In genomic region chr2:69311017-69311416, GRCh38 we compare ENCODE assay signal across 29 cellular contexts.
DNase-seq lines count a peak whose midpoint lies in the region; ATAC-seq, FAIRE-seq and TF ChIP-seq lines count a peak whose summit lies in the region.
"Had no signal": no experiment of that assay in that cellular context is flagged by ENCODE, and none has a peak within 500 bp of the region (broad histone marks: within the 10 kb centered on the region; RNA-seq: fewer than 3 reads in every experiment).

No MANE protein-coding gene starts in this region.

- CTCF ChIA-PET in HepG2 (lab: Yijun Ruan, JAX; ENCODE audit: low intra/inter-chr PET ratio, low total read pairs): no interaction called here

- 50% methylated on average over 2 of the region's 2 CpGs for WGBS in HepG2 (ENCODE audit: low lambda C conversion rate)
- WGBS in right lobe of liver (ENCODE audit: insufficient coverage, low coverage, low lambda C conversion rate, missing lambda C conversion rate): 48% methylated on average over 2 of the region's 2 CpGs
- WGBS in sigmoid colon, 2 donors: 27 to 55% methylated on average over 2 of the region's 2 CpGs

- TF ChIP-seq EP300 in HepG2 (IDR thresholded peaks at IDR 0.05; ENCODE audit: low read depth in 2 of 2, low read length in 2 of 2): no peak
- no peak for TF ChIP-seq EP300 in HepG2 (CRISPR knock-in tag; IDR thresholded peaks at IDR 0.05; ENCODE audit: borderline replicate concordance)
- no peak for TF ChIP-seq EP300 in sigmoid colon (IDR thresholded peaks at IDR 0.05)

- H3K4me1 ChIP-seq in HepG2 (ENCODE audit: insufficient read depth, low read length) (peaks cover 16% of the 10 kb centered on the region), right lobe of liver (peaks cover 0 to 12% (median 3%) of the 10 kb centered on the region in 4 donors), sigmoid colon (peaks cover 0 to 59% (median 47%) of the 10 kb centered on the region in 4 donors)
- peaks cover 17% of the 10 kb centered on the region for H3K4me1 ChIP-seq in effector memory CD4-positive, alpha-beta T cell (ENCODE audit: control insufficient read depth, insufficient read depth, low read length, poor library complexity, severe bottlenecking)

- no peaks in the 10 kb centered on the region for H3K79me2 ChIP-seq in HepG2 (ENCODE audit: insufficient read depth, low read length)

- FAIRE-seq in HepG2 (lab: Jason Lieb, UNC): no peak
- FAIRE-seq: A204.1, endometrium had no signal

- intact Hi-C loops in HepG2 (cut with micrococcal nuclease; ENCODE audit: unreplicated experiment) (no loop called here), right lobe of liver (cut with DNase I) (no loop called here), sigmoid colon (cut with DNase I) (loop anchor here (5.0 kb wide), 1 partner anchor 76 kb away; the partner anchor contains the start of gene GFPT1)

- H3K27ac ChIP-seq in HepG2 (ENCODE audit: extremely low read length, insufficient read depth, low read length) (no peak overlapping the region), right lobe of liver (no peak overlapping the region), sigmoid colon (peak overlapping the region; percentile 80 to 90 (median 84))
- no peak overlapping the region for H3K27ac ChIP-seq in effector memory CD4-positive, alpha-beta T cell (ENCODE audit: insufficient read depth, low read length, poor library complexity, severe bottlenecking)
- H3K27ac ChIP-seq: HL-60, PC-9 had no signal

- H2AFZ ChIP-seq in HepG2 (ENCODE audit: low read length): no peak overlapping the region
- H2AFZ ChIP-seq: GM23338, PC-9 had no signal

- H3K4me3 ChIP-seq in HepG2 (replicated peaks in 1 of 3; ENCODE audit: insufficient read depth in 1 of 3, low read depth in 2 of 3, low read length in 3 of 3): no peak overlapping the region
- H3K4me3 ChIP-seq in right lobe of liver: no peak overlapping the region
- no peak overlapping the region for H3K4me3 ChIP-seq in fibroblast of the aortic adventitia (ENCODE audit: low read depth, low read length)
- no peak overlapping the region for H3K4me3 ChIP-seq in sigmoid colon
- no peak overlapping the region for H3K4me3 ChIP-seq in effector memory CD4-positive, alpha-beta T cell (ENCODE audit: insufficient read depth, low read depth, low read length, poor library complexity, severe bottlenecking)
- H3K4me3 ChIP-seq: GM23338, PC-9 had no signal

- no peak overlapping the region for H3K9ac ChIP-seq in HepG2 (ENCODE audit: insufficient read depth, low read depth, low read length)
- H3K9ac ChIP-seq: SK-N-SH had no signal

- H3K9me3 ChIP-seq in HepG2 (ENCODE audit: low read length) (peaks cover 9% of the 10 kb centered on the region; the same call in 1 of the 2 replicates), right lobe of liver (no peaks in the 10 kb centered on the region), sigmoid colon (no peaks in the 10 kb centered on the region)
- no peaks in the 10 kb centered on the region for H3K9me3 ChIP-seq in effector memory CD4-positive, alpha-beta T cell (ENCODE audit: control insufficient read depth, low read length)
- H3K9me3 ChIP-seq: SK-N-SH had no signal

- no peak for TF ChIP-seq RAD21 in HepG2 (CRISPR knock-in tag; IDR thresholded peaks at IDR 0.05)

- TF ChIP-seq POLR2A in HepG2 (IDR thresholded peaks at IDR 0.05; ENCODE audit: insufficient read depth in 1 of 2, low read depth in 2 of 2, low read length in 2 of 2) (no peak), right lobe of liver (IDR thresholded peaks at IDR 0.05) (no peak), sigmoid colon (IDR thresholded peaks at IDR 0.05) (no peak)

- no peaks in the 10 kb centered on the region for H4K20me1 ChIP-seq in HepG2 (ENCODE audit: insufficient read depth, low read length)

- ATAC-seq in HepG2: no peak
- no peak for ATAC-seq in right lobe of liver
- ATAC-seq in HG02610 (IDR thresholded peaks at IDR 0.05; ENCODE audit: unreplicated experiment): no peak
- ATAC-seq: activated CD8-positive, alpha-beta memory T cell treated with anti-CD3 and anti-CD28 coated beads, Interleukin-2, amount 10 ng/mL, durations not matched to agents 7 days and 5 days; GM23338; Right ventricle myocardium inferior; sciatic nerve had no signal

- no peak overlapping the region for H3K4me2 ChIP-seq in HepG2 (ENCODE audit: low read depth, low read length)
- H3K4me2 ChIP-seq: GM23338, PC-9, SK-N-SH had no signal

- no TSS peak for BruUV-seq in HepG2 (replicated peaks; lab: Mats Ljungman, UMichigan)

- no peaks in the 10 kb centered on the region for H3K36me3 ChIP-seq in HepG2 (replicated peaks in 1 of 2; ENCODE audit: control insufficient read depth in 1 of 2, insufficient read depth in 2 of 2, low read length in 2 of 2)
- no peaks in the 10 kb centered on the region for H3K36me3 ChIP-seq in right lobe of liver
- no peaks in the 10 kb centered on the region for H3K36me3 ChIP-seq in sigmoid colon
- H3K36me3 ChIP-seq in effector memory CD4-positive, alpha-beta T cell (ENCODE audit: control insufficient read depth, insufficient read depth, low read length): no peaks in the 10 kb centered on the region

- H3K27me3 ChIP-seq in HepG2 (ENCODE audit: control insufficient read depth in 1 of 2, insufficient read depth in 2 of 2, low read length in 2 of 2): no peaks in the 10 kb centered on the region
- peaks cover 0 to 5% of the 10 kb centered on the region in 2 donors for H3K27me3 ChIP-seq in right lobe of liver
- H3K27me3 ChIP-seq in sigmoid colon: no peaks in the 10 kb centered on the region
- H3K27me3 ChIP-seq in effector memory CD4-positive, alpha-beta T cell (replicated peaks; ENCODE audit: control insufficient read depth, insufficient read depth, low read length, poor library complexity, severe bottlenecking): peaks cover 7% of the 10 kb centered on the region

- TF ChIP-seq CTCF in HepG2 (CRISPR knock-in tag; IDR thresholded peaks at IDR 0.05): no peak
- TF ChIP-seq CTCF in right lobe of liver (IDR thresholded peaks at IDR 0.05): no peak
- TF ChIP-seq CTCF in fibroblast of the aortic adventitia (IDR thresholded peaks at IDR 0.05; ENCODE audit: insufficient read depth, low read length): no peak
- TF ChIP-seq CTCF in sigmoid colon (IDR thresholded peaks at IDR 0.05): no peak

- in situ Hi-C loops in HepG2 (cut with HindIII; ENCODE audit: extremely low pct_ligation_motif_present, low pct_unique_long_range_greater_than_20kb): no loop called here

- POLR2A ChIA-PET in HepG2 (lab: Yijun Ruan, JAX): no interaction called here

- DNase-seq in HepG2 (ENCODE audit: low spot score) (no peak), right lobe of liver (no peak), fibroblast of the aortic adventitia (ENCODE audit: low read depth) (peak; percentile 34), sigmoid colon (no peak), nucleus accumbens (lab: John Stamatoyannopoulos, UW) (no peak), HuH-7.5 (ENCODE audit: low spot score) (no peak)
- DNase-seq in effector memory CD4-positive, alpha-beta T cell: no peak
- DNase-seq: activated CD4-positive, alpha-beta T cell treated with anti-CD3 and anti-CD28 coated beads, Interleukin-2, amount 50 U/mL, for 4 hours; activated CD8-positive, alpha-beta memory T cell treated with anti-CD3 and anti-CD28 coated beads, Interleukin-2, amount 10 ng/mL, durations not matched to agents 7 days and 5 days; activated T-cell treated with anti-CD3 and anti-CD28 coated beads, Interleukin-2, amount 50 U/mL, for 48 hours; AML-193; CD4-positive, CD25-positive, alpha-beta regulatory T cell; central memory CD4-positive, alpha-beta T cell; DMS79 treated with DMSO at 0.1 percent for 48 hours; GDM1; Kasumi-1; NCI-H1436 treated with DMSO at 0.1 percent for 48 hours; NCI-H226; NCI-H526 treated with DMSO at 0.1 percent for 48 hours; PC-9; SK-N-SH; stimulated activated CD4-positive, alpha-beta T cell treated with anti-CD3 and anti-CD28 coated beads, Interleukin-4, amount 100 ng/mL, for 1 hour had no signal

TF ChIP-seq in HepG2, 621 proteins besides CTCF, POLR2A, EP300 and RAD21 (continues in another document):
- TF ChIP-seq ZBTB7B (CRISPR knock-in tag; IDR thresholded peaks at IDR 0.05): no peak
- TF ChIP-seq SMAD9 (CRISPR knock-in tag; IDR thresholded peaks at IDR 0.05): no peak
- no peak for TF ChIP-seq MAFG (CRISPR knock-in tag; IDR thresholded peaks at IDR 0.05)
- TF ChIP-seq SIX4 (CRISPR knock-in tag; IDR thresholded peaks at IDR 0.05): no peak
- TF ChIP-seq ZNF503 (CRISPR knock-in tag; IDR thresholded peaks at IDR 0.05): no peak

Comparison
In these comparisons a context has a peak if more than half of its experiments do, and no peak if none do; other contexts are left out.
1. H3K27ac ChIP-seq: peak in sigmoid colon (4 of 4); none in HepG2 (single experiment), right lobe of liver (0 of 3) and effector memory CD4-positive, alpha-beta T cell (single experiment).